Comparison of ENCODE assay signal across 8 cellular contexts in genomic region chr2:9336209-9336533, GRCh38.
A peak's percentile ranks its signal among the peaks of the same experiment; 100 is the strongest.
DNase-seq lines count a peak whose midpoint lies in the region; ATAC-seq and TF ChIP-seq lines count a peak whose summit lies in the region.

No MANE protein-coding gene starts in this region.

- peaks cover 2 to 30% (median 17%) of the 10 kb centered on the region in 4 donors for H3K4me1 ChIP-seq in liver (ENCODE audit: control insufficient read depth in 4 of 4, insufficient read depth in 4 of 4, low read length in 3 of 4)

- no peaks in the 10 kb centered on the region for H3K27me3 ChIP-seq in liver (ENCODE audit: control insufficient read depth in 4 of 4, insufficient read depth in 4 of 4, low read length in 3 of 4)

- H3K9ac ChIP-seq in SK-N-MC (ENCODE audit: insufficient read length) (no peak overlapping the region), liver (ENCODE audit: low read depth in 1 of 2, low read length in 2 of 2) (no peak overlapping the region)

- DNase-seq in Jurkat, Clone E6-1 (ENCODE audit: low read depth, low spot score) = peak; percentile 75
- DNase-seq in SK-N-MC (ENCODE audit: low read depth, low spot score) (no peak), OCI-M2 (lab: John Stamatoyannopoulos, UW; ENCODE audit: unreplicated experiment) (no peak), cortex of kidney (lab: John Stamatoyannopoulos, UW) (no peak), iPS-NIHi7 (ENCODE audit: extremely low spot score) (no peak)

- WGBS in liver = 28% methylated on average over 2 of the region's 2 CpGs

- no peak overlapping the region for H3K4me3 ChIP-seq in Jurkat, Clone E6-1 (ENCODE audit: low read length)
- H3K4me3 ChIP-seq in SK-N-MC = no peak overlapping the region
- H3K4me3 ChIP-seq in liver (ENCODE audit: low read depth in 1 of 3, low read length in 3 of 3) = no peak overlapping the region

- H3K36me3 ChIP-seq in SK-N-MC (ENCODE audit: insufficient read depth, low read length) = no peaks in the 10 kb centered on the region
- no peaks in the 10 kb centered on the region for H3K36me3 ChIP-seq in liver (ENCODE audit: control insufficient read depth in 4 of 4, insufficient read depth in 3 of 4, low read depth in 1 of 4, low read length in 3 of 4)

- no peak for TF ChIP-seq RAD21 in liver (IDR thresholded peaks at IDR 0.05)

- no peaks in the 10 kb centered on the region for H3K9me3 ChIP-seq in SK-N-MC (ENCODE audit: low read depth, low read length)
- H3K9me3 ChIP-seq in liver (ENCODE audit: control insufficient read depth in 4 of 4, low read length in 3 of 4) = no peaks in the 10 kb centered on the region

- ATAC-seq in GM18502 (IDR thresholded peaks at IDR 0.05; ENCODE audit: poor library complexity, unreplicated experiment) = peak; percentile 83
- ATAC-seq in GM18498 (IDR thresholded peaks at IDR 0.05; ENCODE audit: unreplicated experiment) = no peak

- TF ChIP-seq CTCF in liver (IDR thresholded peaks at IDR 0.05; ENCODE audit: low read depth, low read length, missing input control) = no peak

- H3K27ac ChIP-seq in SK-N-MC (peak overlapping the region; percentile 48; the same call in 1 of the 2 replicates), liver (ENCODE audit: low read depth in 1 of 2, low read length in 2 of 2) (peak overlapping the region; percentile 91 to 96)

TF ChIP-seq in liver, 16 proteins besides CTCF, POLR2A, EP300 and RAD21:
- TF ChIP-seq RXRA (IDR thresholded peaks at IDR 0.05) (peak; percentile 51), SP1 (IDR thresholded peaks at IDR 0.05) (no peak), EGR1 (IDR thresholded peaks at IDR 0.05; ENCODE audit: low read depth in 2 of 2) (no peak), TAF1 (conservative IDR thresholded peaks at IDR 0.05) (peak; percentile 42), GABPA (IDR thresholded peaks at IDR 0.05 in 1 of 2, conservative IDR thresholded peaks at IDR 0.05 in 1 of 2) (no peak), HNF4G (IDR thresholded peaks at IDR 0.05) (no peak), MAX (IDR thresholded peaks at IDR 0.05) (peak; percentile 1), FOXA2 (IDR thresholded peaks at IDR 0.05) (no peak), FOXA1 (IDR thresholded peaks at IDR 0.05) (no peak)
